16 cellular contexts compared by ENCODE assay signal in genomic region chr19:55620410-55620809, GRCh38. TPM values are rescaled to one million over a fixed set of nuclear protein-coding genes. Genes with fewer than 3 reads are reported as not detected.
DNase-seq lines count a peak whose midpoint lies in the region; ATAC-seq and TF ChIP-seq lines count a peak whose summit lies in the region.
"Had no signal": no experiment of that assay in that cellular context is flagged by ENCODE, and none has a peak within 500 bp of the region (broad histone marks: within the 10 kb centered on the region; RNA-seq: fewer than 3 reads in every experiment).

No MANE protein-coding gene starts in this region.

- no peak overlapping the region for H3K4me3 ChIP-seq in BLaER1
- H3K4me3 ChIP-seq in naive thymus-derived CD4-positive, alpha-beta T cell (ENCODE audit: low read length) = no peak overlapping the region
- no peak overlapping the region for H3K4me3 ChIP-seq in HAP-1
- H3K4me3 ChIP-seq in suprapubic skin = no peak overlapping the region
- H3K4me3 ChIP-seq: esophagus squamous epithelium, prostate gland had no signal

- H3K4me1 Mint-ChIP-seq in IgD-negative memory B cell = peaks cover 6 to 16% (median 6%) of the 10 kb centered on the region in 3 donors
- H3K4me1 Mint-ChIP-seq in activated CD8-positive, alpha-beta T cell treated with anti-CD3 and anti-CD28 coated beads for 36 hours (ENCODE audit: low read depth) = peaks cover 41% of the 10 kb centered on the region
- peaks cover 19 to 46% (median 40%) of the 10 kb centered on the region in 7 donors for H3K4me1 Mint-ChIP-seq in naive thymus-derived CD4-positive, alpha-beta T cell

- TF ChIP-seq POLR2A in suprapubic skin (IDR thresholded peaks at IDR 0.05) = no peak

- peaks cover 63% of the 10 kb centered on the region for H3K36me3 ChIP-seq in BLaER1
- peaks cover 0 to 27% (median 4%) of the 10 kb centered on the region in 3 experiments for H3K36me3 ChIP-seq in naive thymus-derived CD4-positive, alpha-beta T cell (ENCODE audit: control insufficient read depth in 2 of 3, insufficient read depth in 3 of 3, low read length in 3 of 3)
- H3K36me3 ChIP-seq in HAP-1 (replicated peaks) = peaks cover 15% of the 10 kb centered on the region
- peaks cover 39% of the 10 kb centered on the region for H3K36me3 ChIP-seq in suprapubic skin

- no peak for TF ChIP-seq EP300 in suprapubic skin (IDR thresholded peaks at IDR 0.05)

- WGBS in suprapubic skin = 81% methylated on average over 4 of the region's 4 CpGs

- no peaks in the 10 kb centered on the region for H3K27me3 Mint-ChIP-seq in IgD-negative memory B cell
- no peaks in the 10 kb centered on the region for H3K27me3 Mint-ChIP-seq in activated CD8-positive, alpha-beta T cell treated with anti-CD3 and anti-CD28 coated beads for 36 hours
- H3K27me3 Mint-ChIP-seq in naive thymus-derived CD4-positive, alpha-beta T cell = no peaks in the 10 kb centered on the region
- H3K27me3 Mint-ChIP-seq: central memory CD8-positive, alpha-beta T cell had no signal

- H3K36me3 Mint-ChIP-seq in IgD-negative memory B cell = peaks cover 2% of the 10 kb centered on the region
- H3K36me3 Mint-ChIP-seq in activated CD8-positive, alpha-beta T cell treated with anti-CD3 and anti-CD28 coated beads for 36 hours (ENCODE audit: low read depth) = peaks cover 28% of the 10 kb centered on the region
- peaks cover 0 to 13% (median 10%) of the 10 kb centered on the region in 5 donors for H3K36me3 Mint-ChIP-seq in naive thymus-derived CD4-positive, alpha-beta T cell

- peak; percentile 78 for DNase-seq in activated CD8-positive, alpha-beta T cell treated with anti-CD3 and anti-CD28 coated beads for 36 hours
- DNase-seq in naive thymus-derived CD4-positive, alpha-beta T cell = peak in 4 of 9 donors; percentile 33 to 48 (median 40)
- DNase-seq in DMS53 treated with DMSO at 0.1 percent for 48 hours (lab: John Stamatoyannopoulos, UW; ENCODE audit: unreplicated experiment) = no peak
- DNase-seq in HAP-1 (ENCODE audit: low spot score in 2 of 2) = no peak
- DNase-seq in suprapubic skin (ENCODE audit: low spot score in 2 of 2) = no peak
- DNase-seq: esophagus squamous epithelium, mammary epithelial cell, NCI-H1417 treated with DMSO at 0.1 percent for 48 hours, NCI-H510A treated with DMSO at 0.1 percent for 48 hours, Right ventricle myocardium superior had no signal

- H3K4me3 Mint-ChIP-seq in IgD-negative memory B cell = peak overlapping the region in 1 of 4 donors; percentile 58
- no peak overlapping the region for H3K4me3 Mint-ChIP-seq in activated CD8-positive, alpha-beta T cell treated with anti-CD3 and anti-CD28 coated beads for 36 hours
- H3K4me3 Mint-ChIP-seq in naive thymus-derived CD4-positive, alpha-beta T cell = peak overlapping the region in 6 of 10 donors; percentile 26 to 72 (median 50)
- H3K4me3 Mint-ChIP-seq: activated T-helper 1 cell treated with anti-CD3 and anti-CD28 coated beads, Interleukin-12 subunit alpha, Interleukin-12 subunit beta, Interleukin-2, Interleukin-4 antibody, amounts not matched to agents 30 ng/mL and 10 ng/mL and 1 ng/mL, durations not matched to agents 14 hours and 24 hours and 36 hours; central memory CD8-positive, alpha-beta T cell had no signal

- H3K9me3 ChIP-seq in BLaER1 (no peaks in the 10 kb centered on the region), HAP-1 (no peaks in the 10 kb centered on the region), suprapubic skin (no peaks in the 10 kb centered on the region)
- no peaks in the 10 kb centered on the region for H3K9me3 ChIP-seq in naive thymus-derived CD4-positive, alpha-beta T cell (ENCODE audit: control insufficient read depth in 2 of 3, low read length in 3 of 3)
- H3K9me3 ChIP-seq: esophagus squamous epithelium, prostate gland had no signal

- no peaks in the 10 kb centered on the region for H3K9me3 Mint-ChIP-seq in IgD-negative memory B cell
- no peaks in the 10 kb centered on the region for H3K9me3 Mint-ChIP-seq in activated CD8-positive, alpha-beta T cell treated with anti-CD3 and anti-CD28 coated beads for 36 hours
- H3K9me3 Mint-ChIP-seq in naive thymus-derived CD4-positive, alpha-beta T cell = peaks cover 0 to 2% (median 0%) of the 10 kb centered on the region in 11 donors
- H3K9me3 Mint-ChIP-seq: activated T-helper 1 cell treated with anti-CD3 and anti-CD28 coated beads, Interleukin-12 subunit alpha, Interleukin-12 subunit beta, Interleukin-2, Interleukin-4 antibody, amounts not matched to agents 30 ng/mL and 10 ng/mL and 1 ng/mL, durations not matched to agents 14 hours and 24 hours and 36 hours; central memory CD8-positive, alpha-beta T cell had no signal

- H4K20me1 ChIP-seq in BLaER1 = peaks cover 34% of the 10 kb centered on the region

- TF ChIP-seq CTCF in activated CD8-positive, alpha-beta T cell treated with anti-CD3 and anti-CD28 coated beads for 36 hours (IDR thresholded peaks at IDR 0.05) = no peak
- no peak for TF ChIP-seq CTCF in suprapubic skin (IDR thresholded peaks at IDR 0.05)

- no peak overlapping the region for H3K9ac ChIP-seq in BLaER1

- peak overlapping the region in 2 of 3 donors; percentile 57 to 74 for H3K27ac Mint-ChIP-seq in IgD-negative memory B cell
- H3K27ac Mint-ChIP-seq in activated CD8-positive, alpha-beta T cell treated with anti-CD3 and anti-CD28 coated beads for 36 hours = peak overlapping the region; percentile 86
- peak overlapping the region in 8 of 9 donors; percentile 21 to 83 (median 66) for H3K27ac Mint-ChIP-seq in naive thymus-derived CD4-positive, alpha-beta T cell
- H3K27ac Mint-ChIP-seq: activated T-helper 1 cell treated with anti-CD3 and anti-CD28 coated beads, Interleukin-12 subunit alpha, Interleukin-12 subunit beta, Interleukin-2, Interleukin-4 antibody, amounts not matched to agents 30 ng/mL and 10 ng/mL and 1 ng/mL, durations not matched to agents 14 hours and 24 hours and 36 hours had no signal

- H3K27me3 ChIP-seq in BLaER1 = no peaks in the 10 kb centered on the region
- no peaks in the 10 kb centered on the region for H3K27me3 ChIP-seq in naive thymus-derived CD4-positive, alpha-beta T cell (ENCODE audit: control insufficient read depth in 2 of 2, insufficient read depth in 2 of 2, low read length in 2 of 2)
- H3K27me3 ChIP-seq in HAP-1 (ENCODE audit: low read depth) = no peaks in the 10 kb centered on the region
- no peaks in the 10 kb centered on the region for H3K27me3 ChIP-seq in suprapubic skin
- H3K27me3 ChIP-seq: esophagus squamous epithelium had no signal

- peak overlapping the region; percentile 19; the same call in 1 of the 2 replicates for H3K4me2 ChIP-seq in BLaER1

- in situ Hi-C loops in HAP-1 (cut with MboI; ENCODE audit: low sequenced_read_pairs) = no loop called here

- CTCF ChIA-PET in activated CD8-positive, alpha-beta T cell treated with anti-CD3 and anti-CD28 coated beads for 36 hours (lab: Charles Lee) = interaction anchor here (1.4 to 2.4 kb wide), 4 partner anchors 11 to 34 kb away, joined by 4 to 14 read pairs (median 6); partner anchors contain the start of genes U2AF2 and ZNF865
- CTCF ChIA-PET in naive thymus-derived CD4-positive, alpha-beta T cell (lab: Charles Lee) = interaction anchor here (1.2 to 1.3 kb wide), 2 partner anchors 12 to 15 kb away, joined by 4 to 5 read pairs; partner anchors contain the start of gene ZNF865

- intact Hi-C loops in activated CD8-positive, alpha-beta T cell treated with anti-CD3 and anti-CD28 coated beads for 36 hours (cut with micrococcal nuclease) = no loop called here
- intact Hi-C loops in naive thymus-derived CD4-positive, alpha-beta T cell (cut with micrococcal nuclease) = loop anchor here (10.0 kb wide), 2 partner anchors 456 to 1156 kb away; partner anchors contain the start of genes DNAAF3 (in 1 of the 2) and LENG9 (in 1 of the 2)

- POLR2A ChIA-PET in activated CD8-positive, alpha-beta T cell treated with anti-CD3 and anti-CD28 coated beads for 36 hours (lab: Charles Lee) = interaction anchor here (0.8 to 4.0 kb wide), 3 partner anchors 14 to 40 kb away, joined by 3 to 26 read pairs (median 4); partner anchors contain the start of genes FIZ1, ZNF579 and ZNF865
- POLR2A ChIA-PET in naive thymus-derived CD4-positive, alpha-beta T cell (lab: Charles Lee) = interaction anchor here (0.5 to 2.0 kb wide), 5 partner anchors 14 to 452 kb away, joined by 3 to 8 read pairs (median 3); partner anchors contain the start of genes FIZ1 and ZNF865

- H3K27ac ChIP-seq in BLaER1 (0 out of 2 replicates have a peak overlapping the region, but pooled peaks have one; percentile 6), suprapubic skin (no peak overlapping the region)
- H3K27ac ChIP-seq in naive thymus-derived CD4-positive, alpha-beta T cell (ENCODE audit: low read depth, low read length) = peak overlapping the region; percentile 38
- H3K27ac ChIP-seq: prostate gland had no signal

- ATAC-seq in activated CD8-positive, alpha-beta T cell treated with anti-CD3 and anti-CD28 coated beads for 36 hours = peak; percentile 18
- ATAC-seq in naive thymus-derived CD4-positive, alpha-beta T cell = peak; percentile 10
- no peak for ATAC-seq in HG02938 (IDR thresholded peaks at IDR 0.05; ENCODE audit: unreplicated experiment)

- H3K4me1 ChIP-seq in BLaER1 (peaks cover 29% of the 10 kb centered on the region), HAP-1 (no peaks in the 10 kb centered on the region), suprapubic skin (peaks cover 16% of the 10 kb centered on the region)
- H3K4me1 ChIP-seq in naive thymus-derived CD4-positive, alpha-beta T cell (ENCODE audit: control insufficient read depth in 2 of 2, insufficient read depth in 2 of 2, low read length in 2 of 2) = peaks cover 9 to 29% of the 10 kb centered on the region in 2 donors
- H3K4me1 ChIP-seq: prostate gland had no signal

RNA-seq across cellular contexts. Expression of gene ZNF784, which starts 4.0 kb away (rescaled TPM):
- polyA plus RNA-seq in IgD-negative memory B cell = 2.4 TPM
- total RNA-seq in activated CD8-positive, alpha-beta T cell treated with anti-CD3 and anti-CD28 coated beads for 36 hours = 1 to 10 TPM; 3.6 to 3.7 TPM
- total RNA-seq in naive thymus-derived CD4-positive, alpha-beta T cell = 10 to 100 TPM in 2 of 5 experiments, 1 to 10 TPM in 3; 5.1 to 17.1 (median 9.0) TPM
- polyA plus RNA-seq in naive thymus-derived CD4-positive, alpha-beta T cell = 1 to 10 TPM in 1 of 2 donors, under 1 TPM in 1; 0.65 to 2.0 TPM
- total RNA-seq in suprapubic skin = 1 to 10 TPM; 4.3 to 8.0 (median 6.5) TPM

RNA-seq across cellular contexts. Expression of gene ZNF865, which starts 15.0 kb away (rescaled TPM):
- polyA plus RNA-seq in IgD-negative memory B cell = 0.36 TPM
- 10 to 100 TPM; 10.6 to 11.7 TPM for total RNA-seq in activated CD8-positive, alpha-beta T cell treated with anti-CD3 and anti-CD28 coated beads for 36 hours
- 10 to 100 TPM; 13.8 to 22.7 (median 15.3) TPM for total RNA-seq in naive thymus-derived CD4-positive, alpha-beta T cell
- polyA plus RNA-seq in naive thymus-derived CD4-positive, alpha-beta T cell = under 1 TPM; 0.06 to 0.24 TPM
- 10 to 100 TPM in 2 of 4 donors, 1 to 10 TPM in 2; 7.6 to 14.2 (median 9.9) TPM for total RNA-seq in suprapubic skin

RNA-seq across cellular contexts. Expression of gene ZNF524, which starts 20.3 kb away (rescaled TPM):
- 49.6 TPM for polyA plus RNA-seq in IgD-negative memory B cell
- 10 to 100 TPM; 11.0 to 12.3 TPM for total RNA-seq in activated CD8-positive, alpha-beta T cell treated with anti-CD3 and anti-CD28 coated beads for 36 hours
- 10 to 100 TPM; 13.3 to 32.1 (median 24.7) TPM for total RNA-seq in naive thymus-derived CD4-positive, alpha-beta T cell
- polyA plus RNA-seq in naive thymus-derived CD4-positive, alpha-beta T cell = 10 to 100 TPM; 41.2 to 50.5 TPM
- 10 to 100 TPM; 29.4 to 49.9 (median 47.0) TPM for total RNA-seq in suprapubic skin

RNA-seq across cellular contexts. Expression of gene ZNF580, which starts 20.4 kb away (rescaled TPM):
- polyA plus RNA-seq in IgD-negative memory B cell = 38.4 TPM
- 10 to 100 TPM; 24.8 to 26.2 TPM for total RNA-seq in activated CD8-positive, alpha-beta T cell treated with anti-CD3 and anti-CD28 coated beads for 36 hours
- total RNA-seq in naive thymus-derived CD4-positive, alpha-beta T cell = 100 to 1,000 TPM in 2 of 5 experiments, 10 to 100 TPM in 3; 45.2 to 109 (median 65.3) TPM
- 10 to 100 TPM; 14.6 to 20.4 TPM for polyA plus RNA-seq in naive thymus-derived CD4-positive, alpha-beta T cell
- 10 to 100 TPM; 15.0 to 27.9 (median 22.3) TPM for total RNA-seq in suprapubic skin

RNA-seq across cellular contexts. Expression of gene FIZ1, which starts 21.1 kb away (rescaled TPM):
- 3.1 TPM for polyA plus RNA-seq in IgD-negative memory B cell
- 10 to 100 TPM; 11.4 to 13.2 TPM for total RNA-seq in activated CD8-positive, alpha-beta T cell treated with anti-CD3 and anti-CD28 coated beads for 36 hours
- total RNA-seq in naive thymus-derived CD4-positive, alpha-beta T cell = 10 to 100 TPM in 4 of 5 experiments, 1 to 10 TPM in 1; 9.4 to 32.0 (median 16.1) TPM
- polyA plus RNA-seq in naive thymus-derived CD4-positive, alpha-beta T cell = 1 to 10 TPM; 3.3 to 6.5 TPM
- 1 to 10 TPM; 7.6 to 9.2 (median 8.5) TPM for total RNA-seq in suprapubic skin
